Comparison of ENCODE assay signal across 2 cellular contexts in genomic region chr1:54456921-54457529, GRCh38.
TF ChIP-seq lines count a peak whose summit lies in the region.

No MANE protein-coding gene starts in this region.

TF ChIP-seq in IMR-90, 13 proteins besides CTCF, POLR2A, EP300 and RAD21:
- TF ChIP-seq USF2 (IDR thresholded peaks at IDR 0.05; ENCODE audit: low read depth, low read length), result no peak
- no peak for TF ChIP-seq SMC3 (IDR thresholded peaks at IDR 0.05; ENCODE audit: low read depth, low read length)
- TF ChIP-seq MXI1 (IDR thresholded peaks at IDR 0.05; ENCODE audit: borderline replicate concordance, low read depth, low read length), result no peak
- no peak for TF ChIP-seq MAFK (IDR thresholded peaks at IDR 0.05; ENCODE audit: low read depth, low read length)
- no peak for TF ChIP-seq BHLHE40 (IDR thresholded peaks at IDR 0.05; ENCODE audit: low read depth, low read length)
- no peak for TF ChIP-seq CHD1 (IDR thresholded peaks at IDR 0.05; ENCODE audit: low read depth, low read length)
- no peak for TF ChIP-seq RFX5 (IDR thresholded peaks at IDR 0.05; ENCODE audit: low read depth, low read length)
- no peak for TF ChIP-seq ELK1 (IDR thresholded peaks at IDR 0.05; ENCODE audit: borderline replicate concordance, low read depth, low read length)
- TF ChIP-seq NFE2L2 (IDR thresholded peaks at IDR 0.05; ENCODE audit: low read depth, low read length), result no peak
- no peak for TF ChIP-seq FOS (IDR thresholded peaks at IDR 0.05; ENCODE audit: low read depth, low read length)
- TF ChIP-seq RCOR1 (IDR thresholded peaks at IDR 0.05; ENCODE audit: insufficient replicate concordance, low read length), result no peak

TF ChIP-seq in K562, 482 proteins besides CTCF, POLR2A, EP300 and RAD21:
- TF ChIP-seq ZNF395 (CRISPR knock-in tag; IDR thresholded peaks at IDR 0.05) (no peak), RBM25 (IDR thresholded peaks at IDR 0.05; ENCODE audit: low read depth, low read length, severe bottlenecking) (peak; percentile 7), DIDO1 (tag; IDR thresholded peaks at IDR 0.05; ENCODE audit: low read depth) (no peak), ZNF121 (CRISPR knock-in tag; conservative IDR thresholded peaks at IDR 0.05) (peak; percentile 84), ZBTB33 (CRISPR knock-in tag; IDR thresholded peaks at IDR 0.05) (peak; percentile 16; the same call in 1 of the 2 replicates), PREB (CRISPR knock-in tag; IDR thresholded peaks at IDR 0.05) (no peak), NUFIP1 (IDR thresholded peaks at IDR 0.05; ENCODE audit: partially characterized antibody) (no peak)
